In genomic region chr2:10534514-10535250, GRCh38 we compare ENCODE assay signal across 18 cellular contexts.
A peak's percentile ranks its signal among the peaks of the same experiment; 100 is the strongest.
DNase-seq lines count a peak whose midpoint lies in the region; ATAC-seq and TF ChIP-seq lines count a peak whose summit lies in the region.
"Had no signal": no experiment of that assay in that cellular context is flagged by ENCODE, and none has a peak within 500 bp of the region (broad histone marks: within the 10 kb centered on the region; RNA-seq: fewer than 3 reads in every experiment).

No MANE protein-coding gene starts in this region.

- no peaks in the 10 kb centered on the region for H3K9me2 ChIP-seq in MM.1S (replicated peaks; ENCODE audit: insufficient read depth, low read length)

- TF ChIP-seq POLR2A in GM18505 (IDR thresholded peaks at IDR 0.05; ENCODE audit: borderline replicate concordance, extremely low read depth, insufficient read depth, insufficient read length) = no peak

- no peaks in the 10 kb centered on the region for H3F3A ChIP-seq in MM.1S (ENCODE audit: insufficient read depth, low read length)

- H3K79me2 ChIP-seq in MM.1S (ENCODE audit: low read length) = no peaks in the 10 kb centered on the region

- no peak for TF ChIP-seq CTCF in MM.1S (IDR thresholded peaks at IDR 0.05; ENCODE audit: low read length)

- H3K4me1 ChIP-seq in MM.1S (ENCODE audit: low read length) = no peaks in the 10 kb centered on the region
- H3K4me1 ChIP-seq: colonic mucosa, prostate gland had no signal

- H3K4me2 ChIP-seq in MM.1S (ENCODE audit: low read depth, low read length) = no peak overlapping the region

- H3K27me3 ChIP-seq in MM.1S (replicated peaks; ENCODE audit: insufficient read depth, low read length) = no peaks in the 10 kb centered on the region
- H3K27me3 ChIP-seq: colonic mucosa had no signal

- H3K36me3 ChIP-seq in MM.1S (replicated peaks; ENCODE audit: insufficient read depth, low read length) = no peaks in the 10 kb centered on the region
- H3K36me3 ChIP-seq: colonic mucosa, prostate gland had no signal

- H2AFZ ChIP-seq in MM.1S (ENCODE audit: low read length) = no peak overlapping the region

- no peak overlapping the region for H3K4me3 ChIP-seq in MM.1S (ENCODE audit: low read length)
- H3K4me3 ChIP-seq: colonic mucosa, prostate gland had no signal

- no peaks in the 10 kb centered on the region for H4K20me1 ChIP-seq in MM.1S (ENCODE audit: insufficient read depth, low read length)

- no peaks in the 10 kb centered on the region for H3K9me3 ChIP-seq in MM.1S (replicated peaks; ENCODE audit: insufficient read depth, low read length)
- H3K9me3 ChIP-seq: colonic mucosa, prostate gland had no signal

- H3K27ac ChIP-seq in MM.1S (ENCODE audit: low read length) = no peak overlapping the region
- H3K27ac ChIP-seq: colonic mucosa, HL-60, prostate gland had no signal

- H3K9ac ChIP-seq in MM.1S (ENCODE audit: low read length) = no peak overlapping the region

- DNase-seq in A172 (ENCODE audit: low spot score) (peak; percentile 42), HPDE6-E6E7 (ENCODE audit: extremely low spot score) (peak; percentile 29), SW480 (ENCODE audit: low spot score) (peak; percentile 31), iris pigment epithelial cell (ENCODE audit: low read depth) (peak; percentile 15), MM.1S (no peak), NCI-H2029 treated with DMSO at 0.1 percent for 48 hours (lab: John Stamatoyannopoulos, UW) (no peak)
- DNase-seq: activated CD8-positive, alpha-beta memory T cell treated with anti-CD3 and anti-CD28 coated beads, Interleukin-2, amount 50 U/mL, for 4 hours; activated naive CD8-positive, alpha-beta T cell treated with anti-CD3 and anti-CD28 coated beads, Interleukin-2, amount 50 U/mL, for 24 hours; colonic mucosa; midbrain; NCI-H1092 treated with DMSO at 0.1 percent for 48 hours; NCI-H345; Right ventricle myocardium superior; stimulated activated CD4-positive, alpha-beta T cell treated with anti-CD3 and anti-CD28 coated beads, Interleukin-2, amount 100 ng/mL, for 24 hours had no signal

- ATAC-seq in GM18505 (IDR thresholded peaks at IDR 0.05; ENCODE audit: unreplicated experiment) = no peak
- no peak for ATAC-seq in GM19324 (IDR thresholded peaks at IDR 0.05; ENCODE audit: low FRiP score, unreplicated experiment)
- ATAC-seq: activated naive CD8-positive, alpha-beta T cell treated with anti-CD3 and anti-CD28 coated beads, Interleukin-2, amount 50 U/mL, for 24 hours had no signal

Comparison
In these comparisons a context has a peak if more than half of its experiments do, and no peak if none do; other contexts are left out.
1. DNase-seq: peak in A172 (single experiment), HPDE6-E6E7 (single experiment), SW480 (single experiment) and iris pigment epithelial cell (single experiment); none in MM.1S (single experiment) and NCI-H2029 treated with DMSO at 0.1 percent for 48 hours (single experiment).